Comparison of ENCODE assay signal across 23 cellular contexts in genomic region chr1:174605198-174605597, GRCh38.
DNase-seq lines count a peak whose midpoint lies in the region; ATAC-seq and TF ChIP-seq lines count a peak whose summit lies in the region.
"Had no signal": no experiment of that assay in that cellular context is flagged by ENCODE, and none has a peak within 500 bp of the region (broad histone marks: within the 10 kb centered on the region; RNA-seq: fewer than 3 reads in every experiment).

No MANE protein-coding gene starts in this region.

- H3K9me2 ChIP-seq in OCI-LY7 (ENCODE audit: insufficient read depth, low read length) = no peaks in the 10 kb centered on the region

- no TSS peak for BruUV-seq in OCI-LY7 (replicated peaks; lab: Mats Ljungman, UMichigan)

- H3K79me2 ChIP-seq in OCI-LY7 (ENCODE audit: insufficient read depth, low read depth, low read length) = no peaks in the 10 kb centered on the region

- H3K4me3 ChIP-seq in GM12865 (ENCODE audit: low read depth, low read length) (no peak overlapping the region), OCI-LY7 (ENCODE audit: low read depth, low read length, poor library complexity, severe bottlenecking) (no peak overlapping the region), colonic mucosa (no peak overlapping the region)
- H3K4me3 ChIP-seq: MG63 had no signal

- POLR2A ChIA-PET in OCI-LY7 (lab: Charles Lee) = no interaction called here

- CTCF ChIA-PET in OCI-LY7 (lab: Charles Lee; ENCODE audit: unreplicated experiment) = no interaction called here

- H3K9me3 ChIP-seq in OCI-LY7 (ENCODE audit: low read length) = 0 out of 2 replicates have a peak, but pooled peaks cover 4% of the 10 kb centered on the region
- no peaks in the 10 kb centered on the region for H3K9me3 ChIP-seq in colonic mucosa
- H3K9me3 ChIP-seq: BE2C, MG63 had no signal

- ATAC-seq in HG02610 (IDR thresholded peaks at IDR 0.05; ENCODE audit: unreplicated experiment) = peak; percentile 65
- ATAC-seq: Panc1 had no signal

- H3K36me3 ChIP-seq in OCI-LY7 (ENCODE audit: insufficient read depth, low read length) = peaks cover 6% of the 10 kb centered on the region; the same call in 1 of the 2 replicates
- H3K36me3 ChIP-seq in colonic mucosa = no peaks in the 10 kb centered on the region
- H3K36me3 ChIP-seq: BE2C, MG63 had no signal

- H3K27ac ChIP-seq in OCI-LY7 (ENCODE audit: low read depth, low read length, poor library complexity, severe bottlenecking) = no peak overlapping the region
- H3K27ac ChIP-seq in colonic mucosa = no peak overlapping the region
- H3K27ac ChIP-seq: 22Rv1, RWPE1 had no signal

- H3K9ac ChIP-seq in colonic mucosa (ENCODE audit: low read depth in 2 of 2, low read length in 2 of 2) = no peak overlapping the region

- no peak overlapping the region for H2AFZ ChIP-seq in OCI-LY7 (ENCODE audit: low read length)

- H3K4me1 ChIP-seq in OCI-LY7 (ENCODE audit: insufficient read depth, low read length, poor library complexity, severe bottlenecking) (no peaks in the 10 kb centered on the region), colonic mucosa (no peaks in the 10 kb centered on the region)
- H3K4me1 ChIP-seq: BE2C had no signal

- H4K20me1 ChIP-seq in OCI-LY7 (ENCODE audit: insufficient read depth, low read length) = no peaks in the 10 kb centered on the region

- intact Hi-C loops in OCI-LY7 (cut with micrococcal nuclease; ENCODE audit: unreplicated experiment) = no loop called here
- intact Hi-C loops in colonic mucosa (cut with DNase I) = no loop called here

- TF ChIP-seq CTCF in GM12865 (IDR thresholded peaks at IDR 0.05; ENCODE audit: insufficient read depth, low read depth, low read length, missing control alignments) = no peak
- no peak for TF ChIP-seq CTCF in OCI-LY7 (conservative IDR thresholded peaks at IDR 0.05; ENCODE audit: low read length)
- TF ChIP-seq CTCF in colonic mucosa (IDR thresholded peaks at IDR 0.05) = no peak

- no peak overlapping the region for H3K4me2 ChIP-seq in OCI-LY7 (ENCODE audit: low read length)

- DNase-seq in DMS53 (lab: John Stamatoyannopoulos, UW) = peak; percentile 39
- DNase-seq in DMS53 treated with DMSO at 0.1 percent for 48 hours (lab: John Stamatoyannopoulos, UW; ENCODE audit: unreplicated experiment) = no peak
- DNase-seq in GM12865 (ENCODE audit: low read depth) = peak; percentile 15
- DNase-seq in OCI-LY7 (ENCODE audit: low spot score) = peak; percentile 27
- DNase-seq in colonic mucosa = no peak
- no peak for DNase-seq in putamen (ENCODE audit: low spot score)
- no peak for DNase-seq in NCI-H1092 (lab: John Stamatoyannopoulos, UW)
- DNase-seq: BE2C; CD8-positive, alpha-beta memory T cell; DMS 273 treated with DMSO at 0.1 percent for 48 hours; GOT3; HCEC 1CT; KBM-7; MG63; NCI-H2029; NCI-H2227 treated with DMSO at 0.1 percent for 48 hours; NCI-H774; SHP77; T-helper 1 cell had no signal

- no peaks in the 10 kb centered on the region for H3K27me3 ChIP-seq in colonic mucosa
- H3K27me3 ChIP-seq: BE2C had no signal

Comparison
In these comparisons a context has a peak if more than half of its experiments do, and no peak if none do; other contexts are left out.
1. DNase-seq: peak in DMS53 (single experiment), GM12865 (single experiment) and OCI-LY7 (single experiment); none in DMS53 treated with DMSO at 0.1 percent for 48 hours (single experiment), colonic mucosa (single experiment), putamen (single experiment) and NCI-H1092 (single experiment).